In genomic region chr1:1020000-1020404, GRCh38 we compare ENCODE assay signal across 8 cellular contexts. TPM values are rescaled to one million over a fixed set of nuclear protein-coding genes. Genes with fewer than 3 reads are reported as not detected.
DNase-seq lines count a peak whose midpoint lies in the region; ATAC-seq and TF ChIP-seq lines count a peak whose summit lies in the region.

AGRN (plus strand) TSS chr1:1020120; CDS start chr1:1020173, 53 bp downstream.

- H3K27ac ChIP-seq in CD4-positive, alpha-beta T cell (ENCODE audit: low read depth, low read length), result no peak within 1 kb of the TSS
- peak within 1 kb of the TSS; percentile 96 for H3K27ac ChIP-seq in left ventricle myocardium inferior (replicated peaks)

- H3K4me1 Mint-ChIP-seq in CD4-positive, alpha-beta T cell (ENCODE audit: low read depth), result peaks cover 18% of the 10 kb centered on the region

- H3K9me3 ChIP-seq in CD4-positive, alpha-beta T cell (ENCODE audit: control insufficient read depth, low read length), result no peaks in the 10 kb centered on the region
- no peaks in the 10 kb centered on the region for H3K9me3 ChIP-seq in left ventricle myocardium inferior (replicated peaks)

- intact Hi-C loops in CD4-positive, alpha-beta T cell (cut with DNase I, micrococcal nuclease), result loop anchor here in 1 of 2 experiments (1.0 to 2.0 kb wide), 2 partner anchors 20 to 49 kb away; no protein-coding TSS in a partner anchor
- intact Hi-C loops in left ventricle myocardium inferior (cut with micrococcal nuclease), result no loop called here

- H3K36me3 Mint-ChIP-seq in CD4-positive, alpha-beta T cell (ENCODE audit: low read depth), result no peaks in the 10 kb centered on the region
- H3K36me3 Mint-ChIP-seq in activated naive CD4-positive, alpha-beta T cell treated with anti-CD3 and anti-CD28 coated beads, Interleukin-2, amount 50 U/mL, for 72 hours, result peaks cover 0 to 5% of the 10 kb centered on the region in 2 donors

- ATAC-seq in CD4-positive, alpha-beta T cell (ENCODE audit: poor library complexity), result peak; percentile 6
- ATAC-seq in GM19351 (IDR thresholded peaks at IDR 0.05; ENCODE audit: unreplicated experiment) (peak; percentile 32), HG03439 (IDR thresholded peaks at IDR 0.05; ENCODE audit: unreplicated experiment) (peak; percentile 31)
- ATAC-seq in activated naive CD4-positive, alpha-beta T cell treated with anti-CD3 and anti-CD28 coated beads, Interleukin-2, amount 50 U/mL, for 72 hours, result peak; percentile 36 to 50

- peak within 1 kb of the TSS; percentile 79 for H3K4me3 Mint-ChIP-seq in CD4-positive, alpha-beta T cell

- DNase-seq in CD4-positive, alpha-beta T cell, result no peak
- DNase-seq in activated naive CD4-positive, alpha-beta T cell treated with anti-CD3 and anti-CD28 coated beads, Interleukin-2, amount 50 U/mL, for 72 hours (ENCODE audit: low spot score in 2 of 2), result no peak
- no peak for DNase-seq in left ventricle myocardium inferior
- no peak for DNase-seq in retinal pigment epithelial cell (ENCODE audit: low read depth)
- no peak for DNase-seq in NK-92 treated with Interleukin-12 subunit alpha and Interleukin-12 subunit beta, amount 100 ng/mL, for 24 hours (lab: John Stamatoyannopoulos, UW)
- no peak for DNase-seq in SIG-M5 (lab: John Stamatoyannopoulos, UW)

- H3K4me3 ChIP-seq in left ventricle myocardium inferior (peak within 1 kb of the TSS; percentile 89), retinal pigment epithelial cell (ENCODE audit: low read length) (peak within 1 kb of the TSS; percentile 72)

- POLR2A ChIA-PET in CD4-positive, alpha-beta T cell (lab: Charles Lee), result interaction anchor here (1.0 to 2.1 kb wide), 3 partner anchors 18 to 21 kb away, joined by 3 to 12 read pairs (median 11); no protein-coding TSS in a partner anchor

- no peaks in the 10 kb centered on the region for H3K9me3 Mint-ChIP-seq in CD4-positive, alpha-beta T cell
- no peaks in the 10 kb centered on the region for H3K9me3 Mint-ChIP-seq in activated naive CD4-positive, alpha-beta T cell treated with anti-CD3 and anti-CD28 coated beads, Interleukin-2, amount 50 U/mL, for 72 hours

- H3K27me3 ChIP-seq in CD4-positive, alpha-beta T cell (ENCODE audit: control insufficient read depth, insufficient read depth, low read length), result no peaks in the 10 kb centered on the region
- H3K27me3 ChIP-seq in left ventricle myocardium inferior (ENCODE audit: low read depth), result no peaks in the 10 kb centered on the region

- no peaks in the 10 kb centered on the region for H3K36me3 ChIP-seq in left ventricle myocardium inferior

- no peak within 1 kb of the TSS for H3K27ac Mint-ChIP-seq in CD4-positive, alpha-beta T cell
- H3K27ac Mint-ChIP-seq in activated naive CD4-positive, alpha-beta T cell treated with anti-CD3 and anti-CD28 coated beads, Interleukin-2, amount 50 U/mL, for 72 hours, result no peak within 1 kb of the TSS

- H3K4me1 ChIP-seq in left ventricle myocardium inferior, result peaks cover 54% of the 10 kb centered on the region

- TF ChIP-seq CTCF in CD4-positive, alpha-beta T cell (IDR thresholded peaks at IDR 0.05), result no peak
- TF ChIP-seq CTCF in left ventricle myocardium inferior (IDR thresholded peaks at IDR 0.05; ENCODE audit: borderline replicate concordance) (no peak), retinal pigment epithelial cell (conservative IDR thresholded peaks at IDR 0.05; ENCODE audit: low read depth, low read length) (no peak)

- peaks cover 5% of the 10 kb centered on the region for H3K27me3 Mint-ChIP-seq in CD4-positive, alpha-beta T cell

- CTCF ChIA-PET in CD4-positive, alpha-beta T cell (lab: Charles Lee), result interaction anchor here (1.2 to 1.6 kb wide), 4 partner anchors 13 to 44 kb away, joined by 3 to 7 read pairs (median 5); no protein-coding TSS in a partner anchor

RNA-seq across cellular contexts. Expression of gene AGRN, which starts in this region (rescaled TPM):
- total RNA-seq in CD4-positive, alpha-beta T cell, result 1 to 10 TPM; 1.5 to 2.0 TPM
- total RNA-seq in activated naive CD4-positive, alpha-beta T cell treated with anti-CD3 and anti-CD28 coated beads, Interleukin-2, amount 50 U/mL, for 72 hours, result 10 to 100 TPM; 44.5 to 79.9 TPM
- total RNA-seq in left ventricle myocardium inferior, result 13.0 TPM
